ENCODE assay signal across 14 cellular contexts in the genomic region with DNA sequence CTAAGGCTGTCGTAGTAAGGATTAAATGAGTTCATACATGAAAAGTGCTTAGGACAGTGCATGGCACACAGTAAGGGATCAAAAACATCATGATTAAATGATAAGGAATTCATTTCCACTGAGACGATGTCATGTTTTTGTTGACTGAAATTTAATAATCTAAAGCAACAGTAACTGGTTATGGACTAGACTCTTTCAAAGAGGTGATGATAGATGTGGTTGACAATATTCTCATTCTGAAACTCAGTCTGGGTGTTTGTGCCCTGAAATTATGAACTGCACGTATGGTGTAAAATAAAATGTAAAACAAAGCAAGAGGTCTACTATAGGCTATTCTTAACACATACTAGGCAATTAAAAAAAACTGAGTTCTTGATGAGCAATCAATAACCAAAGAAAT.
DNase-seq lines count a peak whose midpoint lies in the region; ATAC-seq and TF ChIP-seq lines count a peak whose summit lies in the region.
"Had no signal": no experiment of that assay in that cellular context is flagged by ENCODE, and none has a peak within 500 bp of the region (broad histone marks: within the 10 kb centered on the region; RNA-seq: fewer than 3 reads in every experiment).

No MANE protein-coding gene starts in this region.

- H3K36me3 Mint-ChIP-seq in activated T-cell treated with anti-CD3 and anti-CD28 coated beads, Interleukin-2, amount 50 U/mL, for 72 hours (ENCODE audit: insufficient read depth in 2 of 2): peaks cover 2 to 8% of the 10 kb centered on the region in 2 donors
- peaks cover 27% of the 10 kb centered on the region for H3K36me3 Mint-ChIP-seq in activated T-helper 17 cell treated with anti-CD3 and anti-CD28 coated beads, Interleukin-2, amount 50 U/mL, for 72 hours (ENCODE audit: low read depth)

- in situ Hi-C loops in GM13976 (cut with MboI; ENCODE audit: low sequenced_read_pairs, unreplicated experiment): no loop called here

- no peak overlapping the region for H3K27ac Mint-ChIP-seq in activated T-cell treated with anti-CD3 and anti-CD28 coated beads, Interleukin-2, amount 50 U/mL, for 72 hours
- no peak overlapping the region for H3K27ac Mint-ChIP-seq in activated T-helper 17 cell treated with anti-CD3 and anti-CD28 coated beads, Interleukin-2, amount 50 U/mL, for 72 hours
- H3K27ac Mint-ChIP-seq: B cell; CD4-positive, alpha-beta T cell had no signal

- no peaks in the 10 kb centered on the region for H3K27me3 Mint-ChIP-seq in activated T-cell treated with anti-CD3 and anti-CD28 coated beads, Interleukin-2, amount 50 U/mL, for 72 hours (ENCODE audit: low read depth)
- H3K27me3 Mint-ChIP-seq in activated T-helper 17 cell treated with anti-CD3 and anti-CD28 coated beads, Interleukin-2, amount 50 U/mL, for 72 hours: no peaks in the 10 kb centered on the region
- H3K27me3 Mint-ChIP-seq: B cell; CD4-positive, alpha-beta T cell had no signal

- H3K9me3 Mint-ChIP-seq in activated T-cell treated with anti-CD3 and anti-CD28 coated beads, Interleukin-2, amount 50 U/mL, for 72 hours: no peaks in the 10 kb centered on the region
- no peaks in the 10 kb centered on the region for H3K9me3 Mint-ChIP-seq in activated T-helper 17 cell treated with anti-CD3 and anti-CD28 coated beads, Interleukin-2, amount 50 U/mL, for 72 hours

- H3K4me3 Mint-ChIP-seq in activated T-cell treated with anti-CD3 and anti-CD28 coated beads, Interleukin-2, amount 50 U/mL, for 72 hours: no peak overlapping the region
- no peak overlapping the region for H3K4me3 Mint-ChIP-seq in activated T-helper 17 cell treated with anti-CD3 and anti-CD28 coated beads, Interleukin-2, amount 50 U/mL, for 72 hours
- H3K4me3 Mint-ChIP-seq: B cell; CD4-positive, alpha-beta T cell had no signal

- TF ChIP-seq CTCF in GM13976 (IDR thresholded peaks at IDR 0.05; ENCODE audit: borderline replicate concordance, control extremely low read depth, extremely low read depth, insufficient read depth, missing control alignments): no peak

- ATAC-seq in activated T-cell treated with anti-CD3 and anti-CD28 coated beads, Interleukin-2, amount 50 U/mL, for 72 hours (replicated peaks in 1 of 2): peak; percentile 26 to 31
- peak; percentile 31 for ATAC-seq in activated T-helper 17 cell treated with anti-CD3 and anti-CD28 coated beads, Interleukin-2, amount 50 U/mL, for 72 hours (replicated peaks)
- no peak for ATAC-seq in HG03460 (IDR thresholded peaks at IDR 0.05; ENCODE audit: unreplicated experiment)
- ATAC-seq: HCT116 had no signal

- H3K4me1 Mint-ChIP-seq in activated T-cell treated with anti-CD3 and anti-CD28 coated beads, Interleukin-2, amount 50 U/mL, for 72 hours (ENCODE audit: low read depth): no peaks in the 10 kb centered on the region
- H3K4me1 Mint-ChIP-seq in activated T-helper 17 cell treated with anti-CD3 and anti-CD28 coated beads, Interleukin-2, amount 50 U/mL, for 72 hours: no peaks in the 10 kb centered on the region

- no peak for DNase-seq in activated T-cell treated with anti-CD3 and anti-CD28 coated beads, Interleukin-2, amount 50 U/mL, for 72 hours
- no peak for DNase-seq in activated T-cell treated with anti-CD3 and anti-CD28 coated beads, Interleukin-2, amount 50 U/mL, for 1 hour
- peak; percentile 24 for DNase-seq in GM13976 (ENCODE audit: low spot score)
- no peak for DNase-seq in NCI-H1436 (lab: John Stamatoyannopoulos, UW)
- no peak for DNase-seq in activated naive CD4-positive, alpha-beta T cell treated with Interleukin-2 at 50 U/mL for 16 hours
- DNase-seq: C1 segment of cervical spinal cord; CD4-positive, alpha-beta T cell; DND-41; GDM1; KBM-7 had no signal
